Comparison of ENCODE assay signal across 11 cellular contexts in the genomic region with DNA sequence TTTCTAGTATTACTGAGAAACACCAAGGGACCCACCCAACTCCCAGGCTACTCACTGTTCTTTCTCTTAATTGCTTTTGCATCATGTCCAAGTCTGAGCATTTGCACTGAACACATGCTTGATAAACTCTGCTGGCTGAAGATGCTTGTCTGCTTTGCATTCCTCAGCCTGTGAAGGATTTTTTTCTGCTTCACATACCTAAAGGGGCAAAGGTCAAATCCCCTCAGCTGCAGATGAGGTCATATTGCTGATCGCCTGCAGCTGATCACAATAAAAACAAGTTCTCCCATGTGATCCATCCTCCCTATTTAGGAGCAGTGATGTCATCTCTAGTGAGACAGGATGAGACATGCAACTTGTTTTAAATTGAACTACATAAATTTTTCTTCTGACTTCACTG.
A peak's percentile ranks its signal among the peaks of the same experiment; 100 is the strongest.
DNase-seq lines count a peak whose midpoint lies in the region; ATAC-seq, FAIRE-seq and TF ChIP-seq lines count a peak whose summit lies in the region.
"Had no signal": no experiment of that assay in that cellular context is flagged by ENCODE, and none has a peak within 500 bp of the region (broad histone marks: within the 10 kb centered on the region; RNA-seq: fewer than 3 reads in every experiment).

No MANE protein-coding gene starts in this region.

- FAIRE-seq in keratinocyte (lab: Jason Lieb, UNC): peak; percentile 93

- no peak for TF ChIP-seq RAD21 in Ishikawa (IDR thresholded peaks at IDR 0.05; ENCODE audit: low read depth)

- TF ChIP-seq CTCF in keratinocyte (optimal IDR thresholded peaks at IDR 0.05 in 1 of 3, IDR thresholded peaks at IDR 0.05 in 1 of 3, conservative IDR thresholded peaks at IDR 0.05 in 1 of 3; ENCODE audit: extremely low read depth in 1 of 3, insufficient read depth in 2 of 3, low read length in 3 of 3): no peak
- no peak for TF ChIP-seq CTCF in prostate gland (IDR thresholded peaks at IDR 0.05)

- H3K9ac ChIP-seq in keratinocyte (ENCODE audit: control insufficient read depth, extremely low read depth, insufficient read depth, low read length): no peak overlapping the region

- H3K4me3 ChIP-seq in keratinocyte (ENCODE audit: control insufficient read depth in 2 of 3, extremely low read depth in 1 of 3, insufficient read depth in 2 of 3, low read depth in 1 of 3, low read length in 3 of 3) (peak overlapping the region in 2 of 3 experiments; percentile 15 to 43), prostate gland (no peak overlapping the region)

- H3K27me3 ChIP-seq in keratinocyte (ENCODE audit: control insufficient read depth, extremely low read depth, insufficient read depth, low read length) (no peaks in the 10 kb centered on the region), prostate gland (replicated peaks; ENCODE audit: insufficient read depth) (no peaks in the 10 kb centered on the region)

- dilution Hi-C loops in keratinocyte (cut with MboI; ENCODE audit: extremely low pct_ligation_motif_present, low sequenced_read_pairs): no loop called here

- TF ChIP-seq EP300 in Ishikawa (IDR thresholded peaks at IDR 0.05; ENCODE audit: borderline replicate concordance): no peak

- peak overlapping the region; percentile 59 for H3K4me2 ChIP-seq in keratinocyte (ENCODE audit: control insufficient read depth, extremely low read depth, insufficient read depth, low read depth, low read length)

- H3K9me1 ChIP-seq in keratinocyte (ENCODE audit: control insufficient read depth, extremely low read depth, insufficient read depth, low read length): no peaks in the 10 kb centered on the region

- no peaks in the 10 kb centered on the region for H4K20me1 ChIP-seq in keratinocyte (ENCODE audit: control insufficient read depth, extremely low read depth, insufficient read depth, low read length)

- DNase-seq in ACHN: peak; percentile 81
- peak; percentile 76 for DNase-seq in dedifferentiated amniotic fluid mesenchymal stem cell (ENCODE audit: extremely low spot score)
- peak; percentile 84 for DNase-seq in keratinocyte (ENCODE audit: low read depth, low spot score)
- DNase-seq in NCI-H1417 (lab: John Stamatoyannopoulos, UW): no peak
- DNase-seq in prostate gland (ENCODE audit: low spot score): no peak
- DNase-seq in NCI-H1048 (lab: John Stamatoyannopoulos, UW): no peak
- DNase-seq: hippocampal formation, RPMI8226 had no signal

- intact Hi-C loops in prostate gland (cut with DNase I): no loop called here

- H2AFZ ChIP-seq in keratinocyte (ENCODE audit: control insufficient read depth, low read length): no peak overlapping the region

- in situ Hi-C loops in ACHN (cut with HindIII; ENCODE audit: low pct_ligation_motif_present, low pct_unique_long_range_greater_than_20kb, low sequenced_read_pairs): loop anchor here (25.0 kb wide), 1 partner anchor 99 kb away; no protein-coding TSS in a partner anchor

- H3K27ac ChIP-seq in keratinocyte (ENCODE audit: control insufficient read depth, insufficient read depth, low read length) (peak overlapping the region; percentile 29), prostate gland (no peak overlapping the region)
- H3K27ac ChIP-seq: C4-2B had no signal

- ATAC-seq in GM21619 (IDR thresholded peaks at IDR 0.05; ENCODE audit: unreplicated experiment): no peak

- H3K79me2 ChIP-seq in keratinocyte (ENCODE audit: control insufficient read depth, insufficient read depth, low read length): peaks cover 23% of the 10 kb centered on the region

- H3K36me3 ChIP-seq in keratinocyte (ENCODE audit: control insufficient read depth in 2 of 2, extremely low read depth in 1 of 2, insufficient read depth in 2 of 2, low read length in 2 of 2): peaks cover 0 to 3% of the 10 kb centered on the region in 2 experiments
- H3K36me3 ChIP-seq in prostate gland: no peaks in the 10 kb centered on the region

- H3K9me3 ChIP-seq in keratinocyte (ENCODE audit: control insufficient read depth, low read depth, low read length): no peaks in the 10 kb centered on the region
- H3K9me3 ChIP-seq in prostate gland: no peaks in the 10 kb centered on the region

- 9% methylated on average over 1 of the region's 1 CpG for WGBS in prostate gland

- H3K4me1 ChIP-seq in keratinocyte (ENCODE audit: control insufficient read depth, extremely low read depth, insufficient read depth, low read length): peaks cover 22% of the 10 kb centered on the region
- no peaks in the 10 kb centered on the region for H3K4me1 ChIP-seq in prostate gland (replicated peaks)

- TF ChIP-seq POLR2A in prostate gland (IDR thresholded peaks at IDR 0.05): no peak

TF ChIP-seq in Ishikawa, 13 proteins besides CTCF, POLR2A, EP300 and RAD21:
- TF ChIP-seq YY1 (IDR thresholded peaks at IDR 0.05; ENCODE audit: low read depth) (no peak), TEAD4 (IDR thresholded peaks at IDR 0.05) (peak; percentile 55; the same call in 1 of the 2 replicates), FOXM1 (IDR thresholded peaks at IDR 0.05; ENCODE audit: borderline replicate concordance, low read depth) (no peak), EGR1 (IDR thresholded peaks at IDR 0.05) (no peak)
- TF ChIP-seq, protein P1, sequence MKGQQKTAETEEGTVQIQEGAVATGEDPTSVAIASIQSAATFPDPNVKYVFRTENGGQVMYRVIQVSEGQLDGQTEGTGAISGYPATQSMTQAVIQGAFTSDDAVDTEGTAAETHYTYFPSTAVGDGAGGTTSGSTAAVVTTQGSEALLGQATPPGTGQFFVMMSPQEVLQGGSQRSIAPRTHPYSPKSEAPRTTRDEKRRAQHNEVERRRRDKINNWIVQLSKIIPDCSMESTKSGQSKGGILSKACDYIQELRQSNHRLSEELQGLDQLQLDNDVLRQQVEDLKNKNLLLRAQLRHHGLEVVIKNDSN (IDR thresholded peaks at IDR 0.05): peak; percentile 60; the same call in 1 of the 2 replicates
TF ChIP-seq in Ishikawa: peak in this region for 2.

Comparison
In these comparisons a context has a peak if more than half of its experiments do, and no peak if none do; other contexts are left out.
1. DNase-seq: peak in ACHN (single experiment), dedifferentiated amniotic fluid mesenchymal stem cell (single experiment) and keratinocyte (single experiment); none in NCI-H1417 (0 of 3), prostate gland (single experiment) and NCI-H1048 (single experiment).
2. H3K4me3 ChIP-seq: peak in keratinocyte (2 of 3); none in prostate gland (0 of 2).